Comparison of ENCODE assay signal across 3 cellular contexts in the genomic region with DNA sequence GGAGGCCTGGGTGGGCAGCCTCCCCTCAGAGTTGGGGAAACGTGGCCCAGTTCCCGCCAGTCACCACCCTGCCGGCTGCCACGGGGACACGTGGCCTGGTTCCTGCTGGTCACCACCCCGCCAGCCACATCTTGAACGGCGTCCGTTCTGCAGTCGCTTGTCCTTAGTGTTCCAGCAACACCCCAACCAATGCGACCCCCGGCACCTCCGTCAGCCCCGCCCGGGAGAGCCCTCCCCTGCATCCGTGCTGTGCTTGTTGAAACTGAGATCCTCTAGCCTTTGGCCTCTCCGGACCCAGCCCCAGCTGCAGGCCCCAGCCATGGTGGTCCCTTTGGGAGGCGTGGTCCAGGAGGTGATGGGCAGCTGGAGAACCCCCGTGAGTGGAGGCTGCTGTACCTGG. TPM values are rescaled to one million over a fixed set of nuclear protein-coding genes. Genes with fewer than 3 reads are reported as not detected.
"Had no signal": no experiment of that assay in that cellular context is flagged by ENCODE, and none has a peak within 500 bp of the region (broad histone marks: within the 10 kb centered on the region; RNA-seq: fewer than 3 reads in every experiment).

No MANE protein-coding gene starts in this region.

- DNase-seq: GDM1, GF-D8 had no signal

- H3K4me3 ChIP-seq: GM12878 had no signal

- ATAC-seq: GM12878 had no signal

RNA-seq across cellular contexts. Expression of gene GABRD, which starts 49.8 kb away (rescaled TPM):
- total RNA-seq: GM12878 had no signal
- polyA plus RNA-seq: GM12878 had no signal
